In the genomic region with DNA sequence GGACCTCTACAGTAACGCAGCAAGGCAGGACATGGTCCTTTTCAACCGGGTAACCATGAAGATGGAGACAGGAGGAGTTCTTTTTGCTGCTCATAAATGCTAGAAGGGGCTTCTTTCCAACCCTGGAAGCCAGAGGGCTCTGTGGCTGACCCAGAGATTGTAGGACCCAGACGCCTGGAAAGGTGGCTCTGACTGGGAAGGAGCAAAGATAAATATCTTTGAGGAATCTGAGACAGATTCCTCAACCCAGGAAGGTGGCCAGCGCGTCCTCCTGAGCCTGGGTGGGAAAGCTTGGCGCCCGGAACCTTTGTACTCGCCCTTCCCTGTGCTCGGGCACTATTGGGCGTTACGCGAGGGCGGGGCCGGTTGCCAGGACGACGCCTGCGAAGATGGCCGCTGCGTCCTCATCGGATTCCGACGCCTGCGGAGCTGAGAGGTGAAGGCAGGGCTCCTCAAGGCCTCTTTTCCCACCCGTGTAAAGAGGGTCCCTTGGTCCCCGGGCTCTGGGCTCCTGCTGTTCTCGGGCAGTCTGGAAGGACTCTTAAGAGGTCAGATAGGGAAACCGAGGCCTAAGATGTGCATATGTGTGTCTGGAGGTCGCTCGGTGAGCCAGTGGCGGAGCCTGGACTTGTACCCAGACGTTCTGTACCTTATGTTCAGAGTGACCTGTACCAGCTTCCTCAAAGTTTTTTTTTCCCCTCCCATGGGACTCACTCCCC, we compare ENCODE assay signal across 1 cellular context.
TF ChIP-seq lines count a peak whose summit lies in the region.

A gene (plus strand): TSS at position 365 of the 719 bp plus-strand sequence. CDS start 25 bp downstream, at position 390.

TF ChIP-seq in K562, 482 proteins besides CTCF, POLR2A, EP300 and RAD21 (continued from another document and continues in another):
- TF ChIP-seq, protein P1, sequence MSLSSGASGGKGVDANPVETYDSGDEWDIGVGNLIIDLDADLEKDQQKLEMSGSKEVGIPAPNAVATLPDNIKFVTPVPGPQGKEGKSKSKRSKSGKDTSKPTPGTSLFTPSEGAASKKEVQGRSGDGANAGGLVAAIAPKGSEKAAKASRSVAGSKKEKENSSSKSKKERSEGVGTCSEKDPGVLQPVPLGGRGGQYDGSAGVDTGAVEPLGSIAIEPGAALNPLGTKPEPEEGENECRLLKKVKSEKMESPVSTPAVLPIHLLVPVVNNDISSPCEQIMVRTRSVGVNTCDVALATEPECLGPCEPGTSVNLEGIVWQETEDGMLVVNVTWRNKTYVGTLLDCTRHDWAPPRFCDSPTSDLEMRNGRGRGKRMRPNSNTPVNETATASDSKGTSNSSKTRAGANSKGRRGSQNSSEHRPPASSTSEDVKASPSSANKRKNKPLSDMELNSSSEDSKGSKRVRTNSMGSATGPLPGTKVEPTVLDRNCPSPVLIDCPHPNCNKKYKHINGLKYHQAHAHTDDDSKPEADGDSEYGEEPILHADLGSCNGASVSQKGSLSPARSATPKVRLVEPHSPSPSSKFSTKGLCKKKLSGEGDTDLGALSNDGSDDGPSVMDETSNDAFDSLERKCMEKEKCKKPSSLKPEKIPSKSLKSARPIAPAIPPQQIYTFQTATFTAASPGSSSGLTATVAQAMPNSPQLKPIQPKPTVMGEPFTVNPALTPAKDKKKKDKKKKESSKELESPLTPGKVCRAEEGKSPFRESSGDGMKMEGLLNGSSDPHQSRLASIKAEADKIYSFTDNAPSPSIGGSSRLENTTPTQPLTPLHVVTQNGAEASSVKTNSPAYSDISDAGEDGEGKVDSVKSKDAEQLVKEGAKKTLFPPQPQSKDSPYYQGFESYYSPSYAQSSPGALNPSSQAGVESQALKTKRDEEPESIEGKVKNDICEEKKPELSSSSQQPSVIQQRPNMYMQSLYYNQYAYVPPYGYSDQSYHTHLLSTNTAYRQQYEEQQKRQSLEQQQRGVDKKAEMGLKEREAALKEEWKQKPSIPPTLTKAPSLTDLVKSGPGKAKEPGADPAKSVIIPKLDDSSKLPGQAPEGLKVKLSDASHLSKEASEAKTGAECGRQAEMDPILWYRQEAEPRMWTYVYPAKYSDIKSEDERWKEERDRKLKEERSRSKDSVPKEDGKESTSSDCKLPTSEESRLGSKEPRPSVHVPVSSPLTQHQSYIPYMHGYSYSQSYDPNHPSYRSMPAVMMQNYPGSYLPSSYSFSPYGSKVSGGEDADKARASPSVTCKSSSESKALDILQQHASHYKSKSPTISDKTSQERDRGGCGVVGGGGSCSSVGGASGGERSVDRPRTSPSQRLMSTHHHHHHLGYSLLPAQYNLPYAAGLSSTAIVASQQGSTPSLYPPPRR (CRISPR knock-in tag; IDR thresholded peaks at IDR 0.05; ENCODE audit: borderline replicate concordance): no peak
- no peak for TF ChIP-seq FOXJ3 (CRISPR knock-in tag; IDR thresholded peaks at IDR 0.05)
- TF ChIP-seq BCL6 (CRISPR knock-in tag; IDR thresholded peaks at IDR 0.05): no peak
- no peak for TF ChIP-seq ZNF699 (CRISPR knock-in tag; IDR thresholded peaks at IDR 0.05; ENCODE audit: insufficient replicate concordance)
- TF ChIP-seq SMARCA4 (IDR thresholded peaks at IDR 0.05): no peak
- TF ChIP-seq, protein P2, sequence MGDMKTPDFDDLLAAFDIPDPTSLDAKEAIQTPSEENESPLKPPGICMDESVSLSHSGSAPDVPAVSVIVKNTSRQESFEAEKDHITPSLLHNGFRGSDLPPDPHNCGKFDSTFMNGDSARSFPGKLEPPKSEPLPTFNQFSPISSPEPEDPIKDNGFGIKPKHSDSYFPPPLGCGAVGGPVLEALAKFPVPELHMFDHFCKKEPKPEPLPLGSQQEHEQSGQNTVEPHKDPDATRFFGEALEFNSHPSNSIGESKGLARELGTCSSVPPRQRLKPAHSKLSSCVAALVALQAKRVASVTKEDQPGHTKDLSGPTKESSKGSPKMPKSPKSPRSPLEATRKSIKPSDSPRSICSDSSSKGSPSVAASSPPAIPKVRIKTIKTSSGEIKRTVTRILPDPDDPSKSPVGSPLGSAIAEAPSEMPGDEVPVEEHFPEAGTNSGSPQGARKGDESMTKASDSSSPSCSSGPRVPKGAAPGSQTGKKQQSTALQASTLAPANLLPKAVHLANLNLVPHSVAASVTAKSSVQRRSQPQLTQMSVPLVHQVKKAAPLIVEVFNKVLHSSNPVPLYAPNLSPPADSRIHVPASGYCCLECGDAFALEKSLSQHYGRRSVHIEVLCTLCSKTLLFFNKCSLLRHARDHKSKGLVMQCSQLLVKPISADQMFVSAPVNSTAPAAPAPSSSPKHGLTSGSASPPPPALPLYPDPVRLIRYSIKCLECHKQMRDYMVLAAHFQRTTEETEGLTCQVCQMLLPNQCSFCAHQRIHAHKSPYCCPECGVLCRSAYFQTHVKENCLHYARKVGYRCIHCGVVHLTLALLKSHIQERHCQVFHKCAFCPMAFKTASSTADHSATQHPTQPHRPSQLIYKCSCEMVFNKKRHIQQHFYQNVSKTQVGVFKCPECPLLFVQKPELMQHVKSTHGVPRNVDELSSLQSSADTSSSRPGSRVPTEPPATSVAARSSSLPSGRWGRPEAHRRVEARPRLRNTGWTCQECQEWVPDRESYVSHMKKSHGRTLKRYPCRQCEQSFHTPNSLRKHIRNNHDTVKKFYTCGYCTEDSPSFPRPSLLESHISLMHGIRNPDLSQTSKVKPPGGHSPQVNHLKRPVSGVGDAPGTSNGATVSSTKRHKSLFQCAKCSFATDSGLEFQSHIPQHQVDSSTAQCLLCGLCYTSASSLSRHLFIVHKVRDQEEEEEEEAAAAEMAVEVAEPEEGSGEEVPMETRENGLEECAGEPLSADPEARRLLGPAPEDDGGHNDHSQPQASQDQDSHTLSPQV (IDR thresholded peaks at IDR 0.05): no peak
- TF ChIP-seq, protein P3, sequence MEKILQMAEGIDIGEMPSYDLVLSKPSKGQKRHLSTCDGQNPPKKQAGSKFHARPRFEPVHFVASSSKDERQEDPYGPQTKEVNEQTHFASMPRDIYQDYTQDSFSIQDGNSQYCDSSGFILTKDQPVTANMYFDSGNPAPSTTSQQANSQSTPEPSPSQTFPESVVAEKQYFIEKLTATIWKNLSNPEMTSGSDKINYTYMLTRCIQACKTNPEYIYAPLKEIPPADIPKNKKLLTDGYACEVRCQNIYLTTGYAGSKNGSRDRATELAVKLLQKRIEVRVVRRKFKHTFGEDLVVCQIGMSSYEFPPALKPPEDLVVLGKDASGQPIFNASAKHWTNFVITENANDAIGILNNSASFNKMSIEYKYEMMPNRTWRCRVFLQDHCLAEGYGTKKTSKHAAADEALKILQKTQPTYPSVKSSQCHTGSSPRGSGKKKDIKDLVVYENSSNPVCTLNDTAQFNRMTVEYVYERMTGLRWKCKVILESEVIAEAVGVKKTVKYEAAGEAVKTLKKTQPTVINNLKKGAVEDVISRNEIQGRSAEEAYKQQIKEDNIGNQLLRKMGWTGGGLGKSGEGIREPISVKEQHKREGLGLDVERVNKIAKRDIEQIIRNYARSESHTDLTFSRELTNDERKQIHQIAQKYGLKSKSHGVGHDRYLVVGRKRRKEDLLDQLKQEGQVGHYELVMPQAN (IDR thresholded peaks at IDR 0.05; ENCODE audit: borderline replicate concordance): peak; percentile 86
- no peak for TF ChIP-seq TAF15 (IDR thresholded peaks at IDR 0.05; ENCODE audit: low read depth, low read length)
- TF ChIP-seq ARHGAP35 (IDR thresholded peaks at IDR 0.05; ENCODE audit: partially characterized antibody): no peak
- TF ChIP-seq TGIF2 (CRISPR knock-in tag; IDR thresholded peaks at IDR 0.05): no peak
- TF ChIP-seq RUNX1 (IDR thresholded peaks at IDR 0.05; ENCODE audit: low read depth): no peak
- TF ChIP-seq, protein P4, sequence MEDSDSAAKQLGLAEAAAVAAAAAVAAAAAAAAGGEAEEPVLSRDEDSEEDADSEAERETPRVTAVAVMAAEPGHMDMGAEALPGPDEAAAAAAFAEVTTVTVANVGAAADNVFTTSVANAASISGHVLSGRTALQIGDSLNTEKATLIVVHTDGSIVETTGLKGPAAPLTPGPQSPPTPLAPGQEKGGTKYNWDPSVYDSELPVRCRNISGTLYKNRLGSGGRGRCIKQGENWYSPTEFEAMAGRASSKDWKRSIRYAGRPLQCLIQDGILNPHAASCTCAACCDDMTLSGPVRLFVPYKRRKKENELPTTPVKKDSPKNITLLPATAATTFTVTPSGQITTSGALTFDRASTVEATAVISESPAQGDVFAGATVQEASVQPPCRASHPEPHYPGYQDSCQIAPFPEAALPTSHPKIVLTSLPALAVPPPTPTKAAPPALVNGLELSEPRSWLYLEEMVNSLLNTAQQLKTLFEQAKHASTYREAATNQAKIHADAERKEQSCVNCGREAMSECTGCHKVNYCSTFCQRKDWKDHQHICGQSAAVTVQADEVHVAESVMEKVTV (CRISPR knock-in tag; IDR thresholded peaks at IDR 0.05): no peak
- no peak for TF ChIP-seq ZNF174 (CRISPR knock-in tag; IDR thresholded peaks at IDR 0.05)
- peak; percentile 99 for TF ChIP-seq RBM22 (IDR thresholded peaks at IDR 0.05; ENCODE audit: low read depth, low read length, poor library complexity, severe bottlenecking)
- no peak; the same call in 1 of the 2 replicates for TF ChIP-seq FOSL1 (tag; conservative IDR thresholded peaks at IDR 0.05)
- peak; percentile 83 for TF ChIP-seq HCFC1 (IDR thresholded peaks at IDR 0.05; ENCODE audit: low read depth, low read length)
- TF ChIP-seq ZKSCAN1 (IDR thresholded peaks at IDR 0.05; ENCODE audit: low read depth, low read length): no peak
- no peak for TF ChIP-seq ASH1L (IDR thresholded peaks at IDR 0.05; ENCODE audit: borderline replicate concordance, low read depth, partially characterized antibody)
- TF ChIP-seq, protein P5, sequence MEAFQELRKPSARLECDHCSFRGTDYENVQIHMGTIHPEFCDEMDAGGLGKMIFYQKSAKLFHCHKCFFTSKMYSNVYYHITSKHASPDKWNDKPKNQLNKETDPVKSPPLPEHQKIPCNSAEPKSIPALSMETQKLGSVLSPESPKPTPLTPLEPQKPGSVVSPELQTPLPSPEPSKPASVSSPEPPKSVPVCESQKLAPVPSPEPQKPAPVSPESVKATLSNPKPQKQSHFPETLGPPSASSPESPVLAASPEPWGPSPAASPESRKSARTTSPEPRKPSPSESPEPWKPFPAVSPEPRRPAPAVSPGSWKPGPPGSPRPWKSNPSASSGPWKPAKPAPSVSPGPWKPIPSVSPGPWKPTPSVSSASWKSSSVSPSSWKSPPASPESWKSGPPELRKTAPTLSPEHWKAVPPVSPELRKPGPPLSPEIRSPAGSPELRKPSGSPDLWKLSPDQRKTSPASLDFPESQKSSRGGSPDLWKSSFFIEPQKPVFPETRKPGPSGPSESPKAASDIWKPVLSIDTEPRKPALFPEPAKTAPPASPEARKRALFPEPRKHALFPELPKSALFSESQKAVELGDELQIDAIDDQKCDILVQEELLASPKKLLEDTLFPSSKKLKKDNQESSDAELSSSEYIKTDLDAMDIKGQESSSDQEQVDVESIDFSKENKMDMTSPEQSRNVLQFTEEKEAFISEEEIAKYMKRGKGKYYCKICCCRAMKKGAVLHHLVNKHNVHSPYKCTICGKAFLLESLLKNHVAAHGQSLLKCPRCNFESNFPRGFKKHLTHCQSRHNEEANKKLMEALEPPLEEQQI (IDR thresholded peaks at IDR 0.05): no peak
- TF ChIP-seq, protein P6, sequence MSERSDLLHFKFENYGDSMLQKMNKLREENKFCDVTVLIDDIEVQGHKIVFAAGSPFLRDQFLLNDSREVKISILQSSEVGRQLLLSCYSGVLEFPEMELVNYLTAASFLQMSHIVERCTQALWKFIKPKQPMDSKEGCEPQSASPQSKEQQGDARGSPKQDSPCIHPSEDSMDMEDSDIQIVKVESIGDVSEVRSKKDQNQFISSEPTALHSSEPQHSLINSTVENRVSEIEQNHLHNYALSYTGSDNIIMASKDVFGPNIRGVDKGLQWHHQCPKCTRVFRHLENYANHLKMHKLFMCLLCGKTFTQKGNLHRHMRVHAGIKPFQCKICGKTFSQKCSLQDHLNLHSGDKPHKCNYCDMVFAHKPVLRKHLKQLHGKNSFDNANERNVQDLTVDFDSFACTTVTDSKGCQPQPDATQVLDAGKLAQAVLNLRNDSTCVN (CRISPR knock-in tag; IDR thresholded peaks at IDR 0.05): no peak
- peak in 1 of 2 experiments; percentile 56; a peak in 1 of 4 replicates for TF ChIP-seq FOXA3 (CRISPR knock-in tag; conservative IDR thresholded peaks at IDR 0.05 in 1 of 2, IDR thresholded peaks at IDR 0.05 in 1 of 2)
- TF ChIP-seq ZKSCAN8 (CRISPR knock-in tag; IDR thresholded peaks at IDR 0.05): no peak
- no peak for TF ChIP-seq CEBPG (CRISPR knock-in tag; IDR thresholded peaks at IDR 0.05)
- no peak for TF ChIP-seq CEBPG (tag; conservative IDR thresholded peaks at IDR 0.05 in 1 of 2, IDR thresholded peaks at IDR 0.05 in 1 of 2)
- TF ChIP-seq, protein P7, sequence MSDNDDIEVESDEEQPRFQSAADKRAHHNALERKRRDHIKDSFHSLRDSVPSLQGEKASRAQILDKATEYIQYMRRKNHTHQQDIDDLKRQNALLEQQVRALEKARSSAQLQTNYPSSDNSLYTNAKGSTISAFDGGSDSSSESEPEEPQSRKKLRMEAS (CRISPR knock-in tag; IDR thresholded peaks at IDR 0.05): peak; percentile 60; the same call in 1 of the 2 replicates
- TF ChIP-seq, protein P8, sequence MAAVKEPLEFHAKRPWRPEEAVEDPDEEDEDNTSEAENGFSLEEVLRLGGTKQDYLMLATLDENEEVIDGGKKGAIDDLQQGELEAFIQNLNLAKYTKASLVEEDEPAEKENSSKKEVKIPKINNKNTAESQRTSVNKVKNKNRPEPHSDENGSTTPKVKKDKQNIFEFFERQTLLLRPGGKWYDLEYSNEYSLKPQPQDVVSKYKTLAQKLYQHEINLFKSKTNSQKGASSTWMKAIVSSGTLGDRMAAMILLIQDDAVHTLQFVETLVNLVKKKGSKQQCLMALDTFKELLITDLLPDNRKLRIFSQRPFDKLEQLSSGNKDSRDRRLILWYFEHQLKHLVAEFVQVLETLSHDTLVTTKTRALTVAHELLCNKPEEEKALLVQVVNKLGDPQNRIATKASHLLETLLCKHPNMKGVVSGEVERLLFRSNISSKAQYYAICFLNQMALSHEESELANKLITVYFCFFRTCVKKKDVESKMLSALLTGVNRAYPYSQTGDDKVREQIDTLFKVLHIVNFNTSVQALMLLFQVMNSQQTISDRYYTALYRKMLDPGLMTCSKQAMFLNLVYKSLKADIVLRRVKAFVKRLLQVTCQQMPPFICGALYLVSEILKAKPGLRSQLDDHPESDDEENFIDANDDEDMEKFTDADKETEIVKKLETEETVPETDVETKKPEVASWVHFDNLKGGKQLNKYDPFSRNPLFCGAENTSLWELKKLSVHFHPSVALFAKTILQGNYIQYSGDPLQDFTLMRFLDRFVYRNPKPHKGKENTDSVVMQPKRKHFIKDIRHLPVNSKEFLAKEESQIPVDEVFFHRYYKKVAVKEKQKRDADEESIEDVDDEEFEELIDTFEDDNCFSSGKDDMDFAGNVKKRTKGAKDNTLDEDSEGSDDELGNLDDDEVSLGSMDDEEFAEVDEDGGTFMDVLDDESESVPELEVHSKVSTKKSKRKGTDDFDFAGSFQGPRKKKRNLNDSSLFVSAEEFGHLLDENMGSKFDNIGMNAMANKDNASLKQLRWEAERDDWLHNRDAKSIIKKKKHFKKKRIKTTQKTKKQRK (IDR thresholded peaks at IDR 0.05; ENCODE audit: borderline replicate concordance, low read depth, low read length): no peak
- TF ChIP-seq SMAD3 (CRISPR knock-in tag; conservative IDR thresholded peaks at IDR 0.05): no peak
- TF ChIP-seq ARID2 (IDR thresholded peaks at IDR 0.05): no peak
